In the genomic region with DNA sequence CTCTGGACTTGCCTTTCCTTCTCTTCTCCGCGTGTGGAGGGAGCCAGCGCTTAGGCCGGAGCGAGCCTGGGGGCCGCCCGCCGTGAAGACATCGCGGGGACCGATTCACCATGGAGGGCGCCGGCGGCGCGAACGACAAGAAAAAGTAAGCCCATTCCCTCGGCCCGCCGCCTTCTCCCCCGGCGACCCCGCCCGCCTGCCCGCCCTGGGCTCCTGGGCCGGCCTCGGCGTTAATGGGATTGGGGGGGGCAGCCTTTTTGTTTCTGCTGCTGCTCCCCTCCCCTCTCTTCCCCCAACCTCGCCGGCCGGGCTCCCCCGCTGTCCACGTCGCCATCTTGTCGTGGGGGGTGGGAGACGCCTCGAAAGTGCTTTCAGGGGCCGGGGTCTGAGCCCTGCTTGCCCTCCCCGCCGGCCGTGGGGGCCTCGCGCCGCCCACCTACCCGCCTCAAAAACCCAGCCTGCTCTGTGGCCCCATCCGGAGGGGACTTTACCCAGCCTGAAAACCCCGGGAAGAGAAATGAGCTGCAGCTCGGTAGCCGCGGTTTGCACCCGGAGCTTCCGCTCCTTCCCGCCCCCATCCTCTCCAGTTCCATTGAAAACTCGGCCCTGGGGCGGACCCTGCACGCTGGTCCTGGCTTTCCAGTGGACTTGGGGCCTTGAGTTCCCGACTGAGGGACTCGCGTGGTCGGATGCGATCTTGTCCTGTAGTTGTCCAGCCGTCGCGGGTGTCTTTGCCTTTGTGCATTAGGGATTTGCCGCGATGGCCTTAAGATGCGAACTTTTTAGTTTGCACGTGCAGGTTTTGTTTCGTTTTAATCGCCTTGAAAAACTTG, we compare ENCODE assay signal across 8 cellular contexts. TPM values are rescaled to one million over a fixed set of nuclear protein-coding genes. Genes with fewer than 3 reads are reported as not detected.
A peak's percentile ranks its signal among the peaks of the same experiment; 100 is the strongest.
DNase-seq lines count a peak whose midpoint lies in the region; ATAC-seq and TF ChIP-seq lines count a peak whose summit lies in the region.

No MANE protein-coding gene starts in this region.

- no peaks in the 10 kb centered on the region for H3K36me3 ChIP-seq in Caco-2 (ENCODE audit: control insufficient read depth, insufficient read depth, low read length)
- H3K36me3 ChIP-seq in Loucy (ENCODE audit: insufficient read depth, low read length) = no peaks in the 10 kb centered on the region
- H3K36me3 ChIP-seq in heart left ventricle = no peaks in the 10 kb centered on the region
- no peaks in the 10 kb centered on the region for H3K36me3 ChIP-seq in uterus

- no peaks in the 10 kb centered on the region for H3K9me3 ChIP-seq in Caco-2
- no peaks in the 10 kb centered on the region for H3K9me3 ChIP-seq in Loucy (ENCODE audit: insufficient read depth, low read depth, low read length)
- no peaks in the 10 kb centered on the region for H3K9me3 ChIP-seq in heart left ventricle
- no peaks in the 10 kb centered on the region for H3K9me3 ChIP-seq in uterus

- BruUV-seq in Caco-2 (replicated peaks; lab: Mats Ljungman, UMichigan) = no TSS peak

- intact Hi-C loops in Caco-2 (cut with micrococcal nuclease; ENCODE audit: unreplicated experiment) = loop anchor here (1.0 to 5.0 kb wide), 7 partner anchors 19 to 219 kb away; partner anchors contain the start of gene SNAPC1
- intact Hi-C loops in heart left ventricle (cut with DNase I) = loop anchor here in 8 of 10 donors (2.0 to 10.0 kb wide), 10 partner anchors 36 to 229 kb away; partner anchors contain the start of gene SNAPC1 (in 1 of the 8)
- intact Hi-C loops in uterus (cut with DNase I; ENCODE audit: low total_unique reads) = no loop called here

- POLR2A ChIA-PET in Caco-2 (lab: Charles Lee) = interaction anchor here (0.6 to 1.8 kb wide), 6 partner anchors 66 to 159 kb away, joined by 3 to 20 read pairs (median 9); partner anchors contain the start of gene SNAPC1
- POLR2A ChIA-PET in activated naive CD8-positive, alpha-beta T cell treated with anti-CD3 and anti-CD28 coated beads, Interleukin-2, amount 10 ng/mL, durations not matched to agents 7 days and 5 days (lab: Charles Lee) = interaction anchor here (0.6 to 2.9 kb wide), 24 partner anchors 8 to 364 kb away, joined by 3 to 49 read pairs (median 5); no protein-coding TSS in a partner anchor

- CTCF ChIA-PET in Caco-2 (lab: Charles Lee) = no interaction called here

- peaks cover 29% of the 10 kb centered on the region for H3K4me1 Mint-ChIP-seq in Caco-2 (ENCODE audit: low read depth, unreplicated experiment)
- H3K4me1 Mint-ChIP-seq in activated naive CD8-positive, alpha-beta T cell treated with anti-CD3 and anti-CD28 coated beads, Interleukin-2, amount 10 ng/mL, durations not matched to agents 7 days and 5 days = peaks cover 42% of the 10 kb centered on the region

- H3K4me1 ChIP-seq in Caco-2 = peaks cover 17% of the 10 kb centered on the region
- H3K4me1 ChIP-seq in Loucy (ENCODE audit: insufficient read depth, low read length, poor library complexity, severe bottlenecking) = peaks cover 49% of the 10 kb centered on the region
- H3K4me1 ChIP-seq in heart left ventricle = peaks cover 0 to 47% (median 29%) of the 10 kb centered on the region in 12 donors
- peaks cover 0 to 3% of the 10 kb centered on the region in 2 donors for H3K4me1 ChIP-seq in uterus

- peaks cover 56% of the 10 kb centered on the region for H3K79me2 ChIP-seq in Loucy (ENCODE audit: insufficient read depth, low read length)

- H4K20me1 ChIP-seq in Loucy (ENCODE audit: insufficient read depth, low read length, poor library complexity, severe bottlenecking) = peaks cover 52% of the 10 kb centered on the region

- peak overlapping the region; percentile 61; the same call in 1 of the 2 replicates for H2AFZ ChIP-seq in Loucy (ENCODE audit: low read length)

- no peak for TF ChIP-seq POLR2A in heart left ventricle (IDR thresholded peaks at IDR 0.05)
- no peak for TF ChIP-seq POLR2A in uterus (IDR thresholded peaks at IDR 0.05)

- H3K36me3 Mint-ChIP-seq in Caco-2 (ENCODE audit: insufficient read depth, unreplicated experiment) = peaks cover 26% of the 10 kb centered on the region
- peaks cover 29% of the 10 kb centered on the region for H3K36me3 Mint-ChIP-seq in activated naive CD8-positive, alpha-beta T cell treated with anti-CD3 and anti-CD28 coated beads, Interleukin-2, amount 10 ng/mL, durations not matched to agents 7 days and 5 days

- TF ChIP-seq CTCF in Caco-2 (IDR thresholded peaks at IDR 0.05; ENCODE audit: insufficient read depth in 1 of 2, low read depth in 1 of 2, low read length in 1 of 2, severe bottlenecking in 1 of 2, unreplicated experiment in 1 of 2) (no peak), Loucy (conservative IDR thresholded peaks at IDR 0.05; ENCODE audit: low read length) (no peak), heart left ventricle (IDR thresholded peaks at IDR 0.05) (no peak), uterus (IDR thresholded peaks at IDR 0.05) (no peak)

- H3K27me3 ChIP-seq in Caco-2 (replicated peaks; ENCODE audit: control insufficient read depth, insufficient read depth, low read length) (no peaks in the 10 kb centered on the region), Loucy (ENCODE audit: insufficient read depth, low read length, poor library complexity, severe bottlenecking) (no peaks in the 10 kb centered on the region), heart left ventricle (no peaks in the 10 kb centered on the region), uterus (no peaks in the 10 kb centered on the region)

- WGBS in heart left ventricle, 4 donors = 0 to 1% (median 1%) methylated on average over 55 to 70 of the region's 70 CpGs

- H3K27me3 Mint-ChIP-seq in Caco-2 (ENCODE audit: insufficient read depth, unreplicated experiment) = no peaks in the 10 kb centered on the region
- H3K27me3 Mint-ChIP-seq in activated naive CD8-positive, alpha-beta T cell treated with anti-CD3 and anti-CD28 coated beads, Interleukin-2, amount 10 ng/mL, durations not matched to agents 7 days and 5 days = no peaks in the 10 kb centered on the region

- ATAC-seq in GM21723 (IDR thresholded peaks at IDR 0.05; ENCODE audit: unreplicated experiment) = peak; percentile 15
- ATAC-seq in activated naive CD8-positive, alpha-beta T cell treated with anti-CD3 and anti-CD28 coated beads, Interleukin-2, amount 10 ng/mL, durations not matched to agents 7 days and 5 days (ENCODE audit: low read depth) = peak; percentile 8
- peak; percentile 14 to 54 (median 41) for ATAC-seq in heart left ventricle

- H3K4me2 ChIP-seq in Loucy (ENCODE audit: low read depth, low read length, poor library complexity, severe bottlenecking) = peak overlapping the region; percentile 82

- H3K27ac ChIP-seq in heart left ventricle (peak overlapping the region; percentile 93 to 99 (median 97)), uterus (peak overlapping the region; percentile 92 to 96)

- peak overlapping the region; percentile 94 for H3K27ac Mint-ChIP-seq in Caco-2 (ENCODE audit: unreplicated experiment)
- H3K27ac Mint-ChIP-seq in activated naive CD8-positive, alpha-beta T cell treated with anti-CD3 and anti-CD28 coated beads, Interleukin-2, amount 10 ng/mL, durations not matched to agents 7 days and 5 days = peak overlapping the region; percentile 96

- peak overlapping the region; percentile 89 for H3K9ac ChIP-seq in Loucy (ENCODE audit: low read depth, low read length, poor library complexity, severe bottlenecking)

- no peaks in the 10 kb centered on the region for H3F3A ChIP-seq in Loucy (ENCODE audit: low read depth)

- no peaks in the 10 kb centered on the region for H3K9me2 ChIP-seq in Loucy (replicated peaks; ENCODE audit: low read depth, low read length)

- no peaks in the 10 kb centered on the region for H3K9me3 Mint-ChIP-seq in Caco-2 (ENCODE audit: unreplicated experiment)
- H3K9me3 Mint-ChIP-seq in activated naive CD8-positive, alpha-beta T cell treated with anti-CD3 and anti-CD28 coated beads, Interleukin-2, amount 10 ng/mL, durations not matched to agents 7 days and 5 days = no peaks in the 10 kb centered on the region

- H3K4me3 ChIP-seq in Caco-2 (ENCODE audit: low read depth, low read length) (peak overlapping the region; percentile 79), Loucy (ENCODE audit: low read length, poor library complexity, severe bottlenecking) (peak overlapping the region; percentile 96), heart left ventricle (peak overlapping the region; percentile 65 to 95 (median 89)), uterus (peak overlapping the region; percentile 78 to 97)

- H3K4me3 Mint-ChIP-seq in Caco-2 (ENCODE audit: unreplicated experiment) = peak overlapping the region; percentile 91
- peak overlapping the region; percentile 97 for H3K4me3 Mint-ChIP-seq in activated naive CD8-positive, alpha-beta T cell treated with anti-CD3 and anti-CD28 coated beads, Interleukin-2, amount 10 ng/mL, durations not matched to agents 7 days and 5 days

- DNase-seq in Caco-2 (peak; percentile 62 to 68), SKM-1 (lab: John Stamatoyannopoulos, UW; ENCODE audit: unreplicated experiment) (peak; percentile 5), heart left ventricle (peak; percentile 68 to 77 (median 72)), pons (ENCODE audit: low spot score) (peak; percentile 57), uterus (peak; percentile 40 to 41)
- peak; percentile 73 for DNase-seq in activated naive CD8-positive, alpha-beta T cell treated with anti-CD3 and anti-CD28 coated beads, Interleukin-2, amount 10 ng/mL, durations not matched to agents 7 days and 5 days

RNA-seq across cellular contexts. Expression of gene HIF1A, which starts 0.6 kb away (rescaled TPM):
- total RNA-seq in Caco-2 (2022) (125 and 127 TPM in 2 replicates), heart left ventricle (100 to 1,000 TPM in 1 of 9 donors, 10 to 100 TPM in 8; 52.4 to 157 (median 72.8) TPM), uterus (100 to 1,000 TPM in 2 of 4 donors, 10 to 100 TPM in 2; 50.0 to 137 (median 83.0) TPM)
- total RNA-seq in activated naive CD8-positive, alpha-beta T cell treated with anti-CD3 and anti-CD28 coated beads, Interleukin-2, amount 10 ng/mL, durations not matched to agents 7 days and 5 days = 100 to 1,000 TPM; 119 to 128 TPM
- 10 to 100 TPM; 12.8 to 76.3 TPM for polyA plus RNA-seq in heart left ventricle

Comparison
In these comparisons a context has a peak if more than half of its experiments do, and no peak if none do; other contexts are left out.
1. Peak in every context shown above with its lines: DNase-seq, ATAC-seq, H3K4me3 ChIP-seq and H3K27ac ChIP-seq.
2. DNase-seq: peak in every context shown above with its lines; median percentile 73 in activated naive CD8-positive, alpha-beta T cell treated with anti-CD3 and anti-CD28 coated beads, Interleukin-2, amount 10 ng/mL, durations not matched to agents 7 days and 5 days; 72 in heart left ventricle; 65 in Caco-2; 57 in pons; 40 in uterus; 5 in SKM-1.